1 cellular context compared by ENCODE assay signal in the genomic region with DNA sequence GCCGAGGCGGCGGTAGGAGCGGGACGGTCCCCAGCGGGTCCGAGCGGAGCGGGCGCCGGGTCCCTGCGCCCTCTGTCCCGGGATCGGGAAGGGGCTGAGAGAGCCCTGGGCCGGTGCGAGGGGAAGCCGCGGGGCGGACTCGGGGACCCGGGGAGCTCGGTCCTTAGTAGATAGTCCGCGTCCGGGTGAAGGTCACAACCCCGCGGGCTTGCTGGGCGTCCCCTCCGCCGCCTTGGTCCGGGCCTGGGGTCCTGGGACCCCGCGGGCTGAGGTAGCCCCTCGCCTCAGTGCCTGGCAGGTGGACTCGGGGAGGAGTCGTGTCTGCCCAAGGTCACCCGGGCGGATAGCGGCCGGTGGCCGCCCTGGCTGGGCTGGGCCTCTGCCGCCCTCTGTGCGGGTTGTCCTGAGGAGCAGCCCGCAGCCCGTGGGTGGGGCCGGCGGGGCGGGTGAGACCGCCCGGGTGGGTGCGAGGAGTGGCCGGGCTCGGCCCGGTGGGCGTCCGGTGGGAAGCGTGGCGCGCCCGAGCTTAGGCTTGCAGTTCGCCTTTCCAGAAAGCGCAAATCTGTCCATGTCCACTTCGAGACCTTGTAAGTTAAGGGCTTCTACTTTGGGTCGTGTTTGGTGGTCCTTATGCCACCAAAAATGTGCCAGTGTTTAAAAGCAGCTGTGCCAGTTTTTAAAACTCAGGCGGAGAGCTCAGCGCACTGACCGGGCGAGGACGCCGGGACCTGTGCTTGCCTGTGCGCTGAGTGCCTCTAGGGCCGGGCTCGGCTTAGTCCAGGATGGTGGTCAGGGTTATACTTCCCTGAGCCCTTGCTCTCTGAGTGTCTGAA.
TF ChIP-seq lines count a peak whose summit lies in the region.

No MANE protein-coding gene starts in this region.

TF ChIP-seq in HepG2, 621 proteins besides CTCF, POLR2A, EP300 and RAD21 (continued from another document and continues in another):
- TF ChIP-seq, protein P1, sequence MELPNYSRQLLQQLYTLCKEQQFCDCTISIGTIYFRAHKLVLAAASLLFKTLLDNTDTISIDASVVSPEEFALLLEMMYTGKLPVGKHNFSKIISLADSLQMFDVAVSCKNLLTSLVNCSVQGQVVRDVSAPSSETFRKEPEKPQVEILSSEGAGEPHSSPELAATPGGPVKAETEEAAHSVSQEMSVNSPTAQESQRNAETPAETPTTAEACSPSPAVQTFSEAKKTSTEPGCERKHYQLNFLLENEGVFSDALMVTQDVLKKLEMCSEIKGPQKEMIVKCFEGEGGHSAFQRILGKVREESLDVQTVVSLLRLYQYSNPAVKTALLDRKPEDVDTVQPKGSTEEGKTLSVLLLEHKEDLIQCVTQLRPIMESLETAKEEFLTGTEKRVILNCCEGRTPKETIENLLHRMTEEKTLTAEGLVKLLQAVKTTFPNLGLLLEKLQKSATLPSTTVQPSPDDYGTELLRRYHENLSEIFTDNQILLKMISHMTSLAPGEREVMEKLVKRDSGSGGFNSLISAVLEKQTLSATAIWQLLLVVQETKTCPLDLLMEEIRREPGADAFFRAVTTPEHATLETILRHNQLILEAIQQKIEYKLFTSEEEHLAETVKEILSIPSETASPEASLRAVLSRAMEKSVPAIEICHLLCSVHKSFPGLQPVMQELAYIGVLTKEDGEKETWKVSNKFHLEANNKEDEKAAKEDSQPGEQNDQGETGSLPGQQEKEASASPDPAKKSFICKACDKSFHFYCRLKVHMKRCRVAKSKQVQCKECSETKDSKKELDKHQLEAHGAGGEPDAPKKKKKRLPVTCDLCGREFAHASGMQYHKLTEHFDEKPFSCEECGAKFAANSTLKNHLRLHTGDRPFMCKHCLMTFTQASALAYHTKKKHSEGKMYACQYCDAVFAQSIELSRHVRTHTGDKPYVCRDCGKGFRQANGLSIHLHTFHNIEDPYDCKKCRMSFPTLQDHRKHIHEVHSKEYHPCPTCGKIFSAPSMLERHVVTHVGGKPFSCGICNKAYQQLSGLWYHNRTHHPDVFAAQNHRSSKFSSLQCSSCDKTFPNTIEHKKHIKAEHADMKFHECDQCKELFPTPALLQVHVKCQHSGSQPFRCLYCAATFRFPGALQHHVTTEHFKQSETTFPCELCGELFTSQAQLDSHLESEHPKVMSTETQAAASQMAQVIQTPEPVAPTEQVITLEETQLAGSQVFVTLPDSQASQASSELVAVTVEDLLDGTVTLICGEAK (IDR thresholded peaks at IDR 0.05): no peak
- TF ChIP-seq, protein P1 (CRISPR knock-in tag; IDR thresholded peaks at IDR 0.05): peak; percentile 28; the same call in 1 of the 2 replicates
- no peak for TF ChIP-seq ISX (CRISPR knock-in tag; conservative IDR thresholded peaks at IDR 0.05)
- TF ChIP-seq SALL2 (CRISPR knock-in tag; IDR thresholded peaks at IDR 0.05): no peak
- no peak for TF ChIP-seq ZNF367 (CRISPR knock-in tag; IDR thresholded peaks at IDR 0.05; ENCODE audit: borderline replicate concordance)
- TF ChIP-seq NR2F2 (IDR thresholded peaks at IDR 0.05; ENCODE audit: borderline replicate concordance, low read depth): no peak
- TF ChIP-seq, protein P2, sequence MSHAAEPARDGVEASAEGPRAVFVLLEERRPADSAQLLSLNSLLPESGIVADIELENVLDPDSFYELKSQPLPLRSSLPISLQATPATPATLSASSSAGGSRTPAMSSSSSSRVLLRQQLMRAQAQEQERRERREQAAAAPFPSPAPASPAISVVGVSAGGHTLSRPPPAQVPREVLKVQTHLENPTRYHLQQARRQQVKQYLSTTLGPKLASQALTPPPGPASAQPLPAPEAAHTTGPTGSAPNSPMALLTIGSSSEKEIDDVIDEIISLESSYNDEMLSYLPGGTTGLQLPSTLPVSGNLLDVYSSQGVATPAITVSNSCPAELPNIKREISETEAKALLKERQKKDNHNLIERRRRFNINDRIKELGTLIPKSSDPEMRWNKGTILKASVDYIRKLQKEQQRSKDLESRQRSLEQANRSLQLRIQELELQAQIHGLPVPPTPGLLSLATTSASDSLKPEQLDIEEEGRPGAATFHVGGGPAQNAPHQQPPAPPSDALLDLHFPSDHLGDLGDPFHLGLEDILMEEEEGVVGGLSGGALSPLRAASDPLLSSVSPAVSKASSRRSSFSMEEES (CRISPR knock-in tag; IDR thresholded peaks at IDR 0.05): no peak
- no peak for TF ChIP-seq RFX3 (CRISPR knock-in tag; IDR thresholded peaks at IDR 0.05)
- no peak for TF ChIP-seq ZNF207 (IDR thresholded peaks at IDR 0.05; ENCODE audit: borderline replicate concordance)
- TF ChIP-seq RNF2 (conservative IDR thresholded peaks at IDR 0.05; ENCODE audit: low read depth): no peak
- no peak for TF ChIP-seq SYNCRIP (IDR thresholded peaks at IDR 0.05; ENCODE audit: insufficient read depth, low read depth, low read length)
- no peak for TF ChIP-seq ZNF44 (CRISPR knock-in tag; IDR thresholded peaks at IDR 0.05)
- TF ChIP-seq, protein P3, sequence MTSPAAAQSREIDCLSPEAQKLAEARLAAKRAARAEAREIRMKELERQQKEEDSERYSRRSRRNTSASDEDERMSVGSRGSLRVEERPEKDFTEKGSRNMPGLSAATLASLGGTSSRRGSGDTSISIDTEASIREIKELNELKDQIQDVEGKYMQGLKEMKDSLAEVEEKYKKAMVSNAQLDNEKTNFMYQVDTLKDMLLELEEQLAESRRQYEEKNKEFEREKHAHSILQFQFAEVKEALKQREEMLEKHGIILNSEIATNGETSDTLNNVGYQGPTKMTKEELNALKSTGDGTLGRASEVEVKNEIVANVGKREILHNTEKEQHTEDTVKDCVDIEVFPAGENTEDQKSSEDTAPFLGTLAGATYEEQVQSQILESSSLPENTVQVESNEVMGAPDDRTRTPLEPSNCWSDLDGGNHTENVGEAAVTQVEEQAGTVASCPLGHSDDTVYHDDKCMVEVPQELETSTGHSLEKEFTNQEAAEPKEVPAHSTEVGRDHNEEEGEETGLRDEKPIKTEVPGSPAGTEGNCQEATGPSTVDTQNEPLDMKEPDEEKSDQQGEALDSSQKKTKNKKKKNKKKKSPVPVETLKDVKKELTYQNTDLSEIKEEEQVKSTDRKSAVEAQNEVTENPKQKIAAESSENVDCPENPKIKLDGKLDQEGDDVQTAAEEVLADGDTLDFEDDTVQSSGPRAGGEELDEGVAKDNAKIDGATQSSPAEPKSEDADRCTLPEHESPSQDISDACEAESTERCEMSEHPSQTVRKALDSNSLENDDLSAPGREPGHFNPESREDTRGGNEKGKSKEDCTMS (CRISPR knock-in tag; conservative IDR thresholded peaks at IDR 0.05): no peak
- TF ChIP-seq ZSCAN21 (CRISPR knock-in tag; IDR thresholded peaks at IDR 0.05; ENCODE audit: borderline replicate concordance): peak; percentile 72; the same call in 1 of the 2 replicates
- TF ChIP-seq ELF4 (CRISPR knock-in tag; IDR thresholded peaks at IDR 0.05; ENCODE audit: borderline replicate concordance): no peak
- TF ChIP-seq SOX5 (CRISPR knock-in tag; IDR thresholded peaks at IDR 0.05; ENCODE audit: borderline replicate concordance): no peak
- no peak; the same call in 1 of the 2 replicates for TF ChIP-seq ZSCAN20 (CRISPR knock-in tag; IDR thresholded peaks at IDR 0.05; ENCODE audit: borderline replicate concordance)
- no peak for TF ChIP-seq ZNF17 (CRISPR knock-in tag; IDR thresholded peaks at IDR 0.05)
- 0 out of 2 replicates have a peak, but pooled peaks have one; percentile 10 for TF ChIP-seq ZNF337 (CRISPR knock-in tag; IDR thresholded peaks at IDR 0.05; ENCODE audit: borderline replicate concordance, low read depth)
- TF ChIP-seq ZNF878 (CRISPR knock-in tag; IDR thresholded peaks at IDR 0.05): no peak
- no peak for TF ChIP-seq ZNF205 (CRISPR knock-in tag; IDR thresholded peaks at IDR 0.05)
- TF ChIP-seq, protein P4, sequence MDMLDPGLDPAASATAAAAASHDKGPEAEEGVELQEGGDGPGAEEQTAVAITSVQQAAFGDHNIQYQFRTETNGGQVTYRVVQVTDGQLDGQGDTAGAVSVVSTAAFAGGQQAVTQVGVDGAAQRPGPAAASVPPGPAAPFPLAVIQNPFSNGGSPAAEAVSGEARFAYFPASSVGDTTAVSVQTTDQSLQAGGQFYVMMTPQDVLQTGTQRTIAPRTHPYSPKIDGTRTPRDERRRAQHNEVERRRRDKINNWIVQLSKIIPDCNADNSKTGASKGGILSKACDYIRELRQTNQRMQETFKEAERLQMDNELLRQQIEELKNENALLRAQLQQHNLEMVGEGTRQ (IDR thresholded peaks at IDR 0.05; ENCODE audit: low read depth, low read length): no peak
- TF ChIP-seq, protein P4 (CRISPR knock-in tag; IDR thresholded peaks at IDR 0.05; ENCODE audit: borderline replicate concordance): no peak
- TF ChIP-seq RBFOX2 (IDR thresholded peaks at IDR 0.05; ENCODE audit: low read depth, low read length): peak; percentile 65
- no peak for TF ChIP-seq GFI1 (CRISPR knock-in tag; IDR thresholded peaks at IDR 0.05; ENCODE audit: borderline replicate concordance)
- no peak for TF ChIP-seq PTBP1 (IDR thresholded peaks at IDR 0.05; ENCODE audit: low read depth, low read length, poor library complexity, severe bottlenecking)
- TF ChIP-seq, protein P5, sequence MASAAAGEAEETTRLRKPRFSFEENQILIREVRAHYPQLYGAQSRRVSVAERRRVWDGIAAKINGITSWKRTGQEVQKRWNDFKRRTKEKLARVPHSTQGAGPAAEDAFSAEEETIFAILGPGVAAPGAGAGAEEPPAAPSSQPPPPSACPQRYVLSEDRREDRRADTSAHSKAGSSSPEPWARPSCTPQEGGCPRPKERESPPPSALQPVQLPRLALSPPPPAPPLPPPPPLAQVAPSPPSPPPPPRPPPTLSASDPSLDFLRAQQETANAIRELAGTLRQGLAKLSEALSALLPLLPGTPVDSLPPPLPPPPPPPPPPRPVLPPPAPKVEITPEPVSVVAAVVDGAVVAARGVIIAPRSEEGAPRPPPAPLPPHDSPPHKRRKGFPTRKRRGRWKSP (CRISPR knock-in tag; IDR thresholded peaks at IDR 0.05): no peak
- no peak for TF ChIP-seq MAFF (IDR thresholded peaks at IDR 0.05; ENCODE audit: low read depth, low read length)
- no peak for TF ChIP-seq ZBTB7A (CRISPR knock-in tag; IDR thresholded peaks at IDR 0.05)
- TF ChIP-seq, protein P6, sequence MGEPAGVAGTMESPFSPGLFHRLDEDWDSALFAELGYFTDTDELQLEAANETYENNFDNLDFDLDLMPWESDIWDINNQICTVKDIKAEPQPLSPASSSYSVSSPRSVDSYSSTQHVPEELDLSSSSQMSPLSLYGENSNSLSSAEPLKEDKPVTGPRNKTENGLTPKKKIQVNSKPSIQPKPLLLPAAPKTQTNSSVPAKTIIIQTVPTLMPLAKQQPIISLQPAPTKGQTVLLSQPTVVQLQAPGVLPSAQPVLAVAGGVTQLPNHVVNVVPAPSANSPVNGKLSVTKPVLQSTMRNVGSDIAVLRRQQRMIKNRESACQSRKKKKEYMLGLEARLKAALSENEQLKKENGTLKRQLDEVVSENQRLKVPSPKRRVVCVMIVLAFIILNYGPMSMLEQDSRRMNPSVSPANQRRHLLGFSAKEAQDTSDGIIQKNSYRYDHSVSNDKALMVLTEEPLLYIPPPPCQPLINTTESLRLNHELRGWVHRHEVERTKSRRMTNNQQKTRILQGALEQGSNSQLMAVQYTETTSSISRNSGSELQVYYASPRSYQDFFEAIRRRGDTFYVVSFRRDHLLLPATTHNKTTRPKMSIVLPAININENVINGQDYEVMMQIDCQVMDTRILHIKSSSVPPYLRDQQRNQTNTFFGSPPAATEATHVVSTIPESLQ (CRISPR knock-in tag; conservative IDR thresholded peaks at IDR 0.05): no peak
- TF ChIP-seq ZNF282 (IDR thresholded peaks at IDR 0.05; ENCODE audit: partially characterized antibody): no peak
- TF ChIP-seq, protein P7, sequence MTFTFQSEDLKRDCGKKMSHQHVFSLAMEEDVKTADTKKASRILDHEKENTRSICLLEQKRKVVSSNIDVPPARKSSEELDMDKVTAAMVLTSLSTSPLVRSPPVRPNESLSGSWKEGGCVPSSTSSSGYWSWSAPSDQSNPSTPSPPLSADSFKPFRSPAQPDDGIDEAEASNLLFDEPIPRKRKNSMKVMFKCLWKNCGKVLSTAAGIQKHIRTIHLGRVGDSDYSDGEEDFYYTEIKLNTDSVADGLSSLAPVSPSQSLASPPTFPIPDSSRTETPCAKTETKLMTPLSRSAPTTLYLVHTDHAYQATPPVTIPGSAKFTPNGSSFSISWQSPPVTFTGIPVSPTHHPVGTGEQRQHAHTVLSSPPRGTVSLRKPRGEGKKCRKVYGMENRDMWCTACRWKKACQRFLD (CRISPR knock-in tag; IDR thresholded peaks at IDR 0.05; ENCODE audit: borderline replicate concordance): no peak
- TF ChIP-seq, protein P8, sequence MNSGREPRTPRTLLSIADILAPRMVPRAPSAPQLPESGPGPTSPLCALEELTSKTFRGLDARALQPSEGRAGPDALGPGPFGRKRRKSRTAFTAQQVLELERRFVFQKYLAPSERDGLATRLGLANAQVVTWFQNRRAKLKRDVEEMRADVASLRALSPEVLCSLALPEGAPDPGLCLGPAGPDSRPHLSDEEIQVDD (CRISPR knock-in tag; IDR thresholded peaks at IDR 0.05; ENCODE audit: borderline replicate concordance): no peak
